In the genomic region with DNA sequence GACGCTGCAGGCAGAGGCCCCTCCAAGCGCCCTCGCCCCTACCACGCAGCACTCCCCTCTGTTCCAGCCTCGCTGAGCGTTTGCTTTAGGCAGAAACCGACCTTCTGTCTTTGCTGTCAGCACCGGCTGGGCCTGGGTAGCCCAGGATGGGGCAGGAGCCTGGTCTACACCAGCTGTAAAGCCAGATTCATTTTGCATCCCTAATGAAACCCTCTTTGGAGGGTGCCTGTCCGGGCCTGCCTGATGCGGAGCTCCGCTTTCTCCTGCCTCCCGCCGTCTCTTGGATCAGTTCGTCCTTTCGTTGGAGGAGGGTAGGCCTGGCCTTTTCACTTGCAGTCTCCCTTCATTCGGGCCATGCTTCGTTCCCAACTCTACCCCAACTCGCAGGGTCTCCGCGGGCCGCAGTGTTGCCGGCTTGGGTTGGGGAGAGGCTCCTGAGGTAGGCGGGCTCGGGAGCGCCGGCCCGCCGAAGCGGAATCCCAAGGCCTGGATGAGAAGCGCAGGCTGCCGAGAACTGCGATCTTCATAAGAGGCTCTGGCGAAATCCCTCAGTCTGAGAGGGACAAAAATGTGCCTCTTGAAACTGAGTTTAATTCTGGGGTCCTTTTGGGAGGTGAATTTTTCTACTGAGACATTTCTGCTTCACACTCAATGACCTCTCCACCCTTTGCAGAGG, we compare ENCODE assay signal across 19 cellular contexts. TPM values are rescaled to one million over a fixed set of nuclear protein-coding genes. Genes with fewer than 3 reads are reported as not detected.
DNase-seq lines count a peak whose midpoint lies in the region; ATAC-seq lines count a peak whose summit lies in the region.
"Had no signal": no experiment of that assay in that cellular context is flagged by ENCODE, and none has a peak within 500 bp of the region (broad histone marks: within the 10 kb centered on the region; RNA-seq: fewer than 3 reads in every experiment).

No MANE protein-coding gene starts in this region.

- H3K4me2 ChIP-seq in mesenchymal stem cell (ENCODE audit: low read length, poor library complexity, severe bottlenecking), result no peak overlapping the region

- peaks cover 19% of the 10 kb centered on the region for H3K4me1 ChIP-seq in mesenchymal stem cell (ENCODE audit: control insufficient read depth, insufficient read depth, low read depth, low read length)

- DNase-seq in activated naive CD4-positive, alpha-beta T cell treated with anti-CD3 and anti-CD28 coated beads, Interleukin-2, amount 10 ng/mL, durations not matched to agents 7 days and 5 days, result no peak
- no peak for DNase-seq in activated naive CD4-positive, alpha-beta T cell treated with anti-CD3 and anti-CD28 coated beads, Interleukin-2, amount 50 U/mL, for 72 hours (ENCODE audit: low spot score in 2 of 2)
- DNase-seq in activated naive CD8-positive, alpha-beta T cell treated with anti-CD3 and anti-CD28 coated beads, Interleukin-2, amount 10 ng/mL, durations not matched to agents 7 days and 5 days, result no peak
- DNase-seq in mesenchymal stem cell (peak; percentile 81), occipital lobe (lab: John Stamatoyannopoulos, UW) (no peak), 8988T (no peak), cortex of kidney (lab: John Stamatoyannopoulos, UW) (no peak)
- DNase-seq: activated CD4-positive, CD25-positive, alpha-beta regulatory T cell; activated effector memory CD4-positive, alpha-beta T cell treated with Interleukin-2 at 50 U/mL for 16 hours; CD4-positive, alpha-beta T cell; DND-41; naive thymus-derived CD4-positive, alpha-beta T cell had no signal

- peak overlapping the region; percentile 19 to 85 for H3K14ac ChIP-seq in mesenchymal stem cell (ENCODE audit: low read length in 2 of 2)

- peaks cover 97 to 98% of the 10 kb centered on the region in 2 experiments for H3K27me3 ChIP-seq in mesenchymal stem cell (ENCODE audit: control insufficient read depth in 1 of 2, insufficient read depth in 1 of 2, low read length in 2 of 2)

- no peak overlapping the region for H2AK5ac ChIP-seq in mesenchymal stem cell (ENCODE audit: low read length, severe bottlenecking)

- peak overlapping the region; percentile 98 for H2BK120ac ChIP-seq in mesenchymal stem cell (ENCODE audit: low read depth, low read length)

- peak overlapping the region; percentile 83 for H4K8ac ChIP-seq in mesenchymal stem cell (ENCODE audit: low read length)

- ATAC-seq in activated naive CD4-positive, alpha-beta T cell treated with anti-CD3 and anti-CD28 coated beads, Interleukin-2, amount 50 U/mL, for 72 hours, result no peak
- no peak for ATAC-seq in activated naive CD8-positive, alpha-beta T cell treated with anti-CD3 and anti-CD28 coated beads, Interleukin-2, amount 10 ng/mL, durations not matched to agents 7 days and 5 days (ENCODE audit: low read depth)
- no peak for ATAC-seq in stimulated activated memory B cell treated with anti-CD40 and anti-IgM and Interleukin-4, amounts not matched to agents 10 μg/mL and 1 μg/mL and 100 μg/mL, for 72 hours
- ATAC-seq: naive thymus-derived CD4-positive, alpha-beta T cell had no signal

- H3K36me3 Mint-ChIP-seq in activated naive CD4-positive, alpha-beta T cell treated with anti-CD3 and anti-CD28 coated beads, Interleukin-2, amount 10 ng/mL, durations not matched to agents 7 days and 5 days, result peaks cover 4% of the 10 kb centered on the region
- peaks cover 0 to 7% of the 10 kb centered on the region in 2 donors for H3K36me3 Mint-ChIP-seq in activated naive CD4-positive, alpha-beta T cell treated with anti-CD3 and anti-CD28 coated beads, Interleukin-2, amount 50 U/mL, for 72 hours
- H3K36me3 Mint-ChIP-seq in activated naive CD8-positive, alpha-beta T cell treated with anti-CD3 and anti-CD28 coated beads, Interleukin-2, amount 10 ng/mL, durations not matched to agents 7 days and 5 days, result no peaks in the 10 kb centered on the region
- no peaks in the 10 kb centered on the region for H3K36me3 Mint-ChIP-seq in stimulated activated memory B cell treated with anti-CD40 and anti-IgM and Interleukin-4, amounts not matched to agents 10 μg/mL and 1 μg/mL and 100 μg/mL, for 72 hours

- peak overlapping the region; percentile 62 for H3K27ac Mint-ChIP-seq in activated naive CD4-positive, alpha-beta T cell treated with anti-CD3 and anti-CD28 coated beads, Interleukin-2, amount 10 ng/mL, durations not matched to agents 7 days and 5 days
- peak overlapping the region in 1 of 2 donors; percentile 39 for H3K27ac Mint-ChIP-seq in activated naive CD4-positive, alpha-beta T cell treated with anti-CD3 and anti-CD28 coated beads, Interleukin-2, amount 50 U/mL, for 72 hours
- no peak overlapping the region for H3K27ac Mint-ChIP-seq in activated naive CD8-positive, alpha-beta T cell treated with anti-CD3 and anti-CD28 coated beads, Interleukin-2, amount 10 ng/mL, durations not matched to agents 7 days and 5 days
- peak overlapping the region; percentile 66 for H3K27ac Mint-ChIP-seq in stimulated activated memory B cell treated with anti-CD40 and anti-IgM and Interleukin-4, amounts not matched to agents 10 μg/mL and 1 μg/mL and 100 μg/mL, for 72 hours
- H3K27ac Mint-ChIP-seq: CD4-positive, alpha-beta T cell had no signal

- H4K91ac ChIP-seq in mesenchymal stem cell (ENCODE audit: low read length), result peak overlapping the region; percentile 96

- H3K9ac ChIP-seq in mesenchymal stem cell (ENCODE audit: low read length), result no peak overlapping the region

- H2BK15ac ChIP-seq in mesenchymal stem cell (ENCODE audit: low read depth, poor library complexity, severe bottlenecking), result no peak overlapping the region

- WGBS in mesenchymal stem cell, result 4% methylated on average over 27 of the region's 33 CpGs

- H3K4me3 Mint-ChIP-seq in activated naive CD4-positive, alpha-beta T cell treated with anti-CD3 and anti-CD28 coated beads, Interleukin-2, amount 10 ng/mL, durations not matched to agents 7 days and 5 days, result no peak overlapping the region
- peak overlapping the region; percentile 11 for H3K4me3 Mint-ChIP-seq in activated naive CD8-positive, alpha-beta T cell treated with anti-CD3 and anti-CD28 coated beads, Interleukin-2, amount 10 ng/mL, durations not matched to agents 7 days and 5 days
- H3K4me3 Mint-ChIP-seq in stimulated activated memory B cell treated with anti-CD40 and anti-IgM and Interleukin-4, amounts not matched to agents 10 μg/mL and 1 μg/mL and 100 μg/mL, for 72 hours, result peak overlapping the region; percentile 52
- H3K4me3 Mint-ChIP-seq: CD4-positive, alpha-beta T cell had no signal

- H3K9me3 Mint-ChIP-seq in activated naive CD4-positive, alpha-beta T cell treated with anti-CD3 and anti-CD28 coated beads, Interleukin-2, amount 10 ng/mL, durations not matched to agents 7 days and 5 days, result no peaks in the 10 kb centered on the region
- no peaks in the 10 kb centered on the region for H3K9me3 Mint-ChIP-seq in activated naive CD4-positive, alpha-beta T cell treated with anti-CD3 and anti-CD28 coated beads, Interleukin-2, amount 50 U/mL, for 72 hours
- no peaks in the 10 kb centered on the region for H3K9me3 Mint-ChIP-seq in activated naive CD8-positive, alpha-beta T cell treated with anti-CD3 and anti-CD28 coated beads, Interleukin-2, amount 10 ng/mL, durations not matched to agents 7 days and 5 days
- peaks cover 1% of the 10 kb centered on the region for H3K9me3 Mint-ChIP-seq in stimulated activated memory B cell treated with anti-CD40 and anti-IgM and Interleukin-4, amounts not matched to agents 10 μg/mL and 1 μg/mL and 100 μg/mL, for 72 hours
- H3K9me3 Mint-ChIP-seq: CD4-positive, alpha-beta T cell had no signal

- no peaks in the 10 kb centered on the region for H3K36me3 ChIP-seq in mesenchymal stem cell (ENCODE audit: control insufficient read depth in 1 of 2, insufficient read depth in 2 of 2, low read depth in 1 of 2, low read length in 2 of 2)
- H3K36me3 ChIP-seq: vagina had no signal

- H3K18ac ChIP-seq in mesenchymal stem cell (ENCODE audit: low read depth in 1 of 2, low read length in 2 of 2), result peak overlapping the region; percentile 88

- no peak overlapping the region for H3K27ac ChIP-seq in mesenchymal stem cell (ENCODE audit: low read length, poor library complexity, severe bottlenecking)
- H3K27ac ChIP-seq: coronary artery, vagina had no signal

- H3K4ac ChIP-seq in mesenchymal stem cell (ENCODE audit: low read depth in 1 of 2, low read length in 2 of 2), result peak overlapping the region; percentile 90 to 93

- no peak overlapping the region for H2BK5ac ChIP-seq in mesenchymal stem cell (ENCODE audit: low read depth, low read length, poor library complexity, severe bottlenecking)

- peak overlapping the region; percentile 9 to 70 for H2BK12ac ChIP-seq in mesenchymal stem cell (ENCODE audit: low read length in 2 of 2)

- no peaks in the 10 kb centered on the region for H3K79me1 ChIP-seq in mesenchymal stem cell (replicated peaks; ENCODE audit: low read length, poor library complexity, severe bottlenecking)

- no peak overlapping the region for H3K4me3 ChIP-seq in mesenchymal stem cell (ENCODE audit: insufficient read depth in 1 of 2, low read depth in 1 of 2, low read length in 2 of 2)
- H3K4me3 ChIP-seq: coronary artery, vagina had no signal

- H3K23ac ChIP-seq in mesenchymal stem cell (ENCODE audit: low read length in 2 of 2), result peak overlapping the region in 1 of 2 experiments; percentile 74

- POLR2A ChIA-PET in activated naive CD8-positive, alpha-beta T cell treated with anti-CD3 and anti-CD28 coated beads, Interleukin-2, amount 10 ng/mL, durations not matched to agents 7 days and 5 days (lab: Charles Lee), result interaction anchor here (0.6 kb wide), 1 partner anchor 576 kb away, joined by 3 read pairs; no protein-coding TSS in a partner anchor

- CTCF ChIA-PET in activated naive CD4-positive, alpha-beta T cell treated with anti-CD3 and anti-CD28 coated beads, Interleukin-2, amount 10 ng/mL, durations not matched to agents 7 days and 5 days (lab: Charles Lee), result interaction anchor here (2.4 kb wide), 1 partner anchor 485 kb away, joined by 8 read pairs; no protein-coding TSS in a partner anchor

- H3K4me1 Mint-ChIP-seq in activated naive CD4-positive, alpha-beta T cell treated with anti-CD3 and anti-CD28 coated beads, Interleukin-2, amount 10 ng/mL, durations not matched to agents 7 days and 5 days, result peaks cover 30% of the 10 kb centered on the region
- peaks cover 15% of the 10 kb centered on the region for H3K4me1 Mint-ChIP-seq in activated naive CD8-positive, alpha-beta T cell treated with anti-CD3 and anti-CD28 coated beads, Interleukin-2, amount 10 ng/mL, durations not matched to agents 7 days and 5 days
- peaks cover 23% of the 10 kb centered on the region for H3K4me1 Mint-ChIP-seq in stimulated activated memory B cell treated with anti-CD40 and anti-IgM and Interleukin-4, amounts not matched to agents 10 μg/mL and 1 μg/mL and 100 μg/mL, for 72 hours

- peaks cover 100% of the 10 kb centered on the region for H3K27me3 Mint-ChIP-seq in activated naive CD4-positive, alpha-beta T cell treated with anti-CD3 and anti-CD28 coated beads, Interleukin-2, amount 10 ng/mL, durations not matched to agents 7 days and 5 days
- H3K27me3 Mint-ChIP-seq in activated naive CD8-positive, alpha-beta T cell treated with anti-CD3 and anti-CD28 coated beads, Interleukin-2, amount 10 ng/mL, durations not matched to agents 7 days and 5 days, result peaks cover 90% of the 10 kb centered on the region
- H3K27me3 Mint-ChIP-seq in stimulated activated memory B cell treated with anti-CD40 and anti-IgM and Interleukin-4, amounts not matched to agents 10 μg/mL and 1 μg/mL and 100 μg/mL, for 72 hours, result peaks cover 99% of the 10 kb centered on the region

- no peaks in the 10 kb centered on the region for H3K9me3 ChIP-seq in mesenchymal stem cell (ENCODE audit: control insufficient read depth, low read length)
- H3K9me3 ChIP-seq: vagina had no signal

- H2AFZ ChIP-seq in mesenchymal stem cell (ENCODE audit: low read depth, low read length), result no peak overlapping the region

RNA-seq across cellular contexts. Expression of a gene that starts 4.9 kb away (rescaled TPM):
- not detected for total RNA-seq in activated naive CD4-positive, alpha-beta T cell treated with anti-CD3 and anti-CD28 coated beads, Interleukin-2, amount 50 U/mL, for 72 hours
- not detected for total RNA-seq in activated naive CD8-positive, alpha-beta T cell treated with anti-CD3 and anti-CD28 coated beads, Interleukin-2, amount 10 ng/mL, durations not matched to agents 7 days and 5 days
- 53.4 TPM for polyA plus RNA-seq in mesenchymal stem cell (2013, experiment 1 of 2)
- 50.0 TPM for polyA plus RNA-seq in mesenchymal stem cell (2013, experiment 2 of 2)
- not detected for total RNA-seq in occipital lobe
- total RNA-seq: CD4-positive, alpha-beta T cell; frontal cortex; liver; naive thymus-derived CD4-positive, alpha-beta T cell; T-helper 1 cell treated with Interleukin-12 subunit alpha and Interleukin-12 subunit beta and Interleukin-4 antibody, amounts not matched to agents 30 ng/mL and 1 ng/mL, for 36 hours; vagina had no signal
- polyA plus RNA-seq: liver; naive thymus-derived CD4-positive, alpha-beta T cell had no signal

RNA-seq across cellular contexts. Expression of a gene that starts 6.2 kb away (rescaled TPM):
- total RNA-seq in activated naive CD4-positive, alpha-beta T cell treated with anti-CD3 and anti-CD28 coated beads, Interleukin-2, amount 50 U/mL, for 72 hours, result 1 to 10 TPM; 1.2 to 2.4 TPM
- total RNA-seq in activated naive CD8-positive, alpha-beta T cell treated with anti-CD3 and anti-CD28 coated beads, Interleukin-2, amount 10 ng/mL, durations not matched to agents 7 days and 5 days, result under 1 TPM; 0.11 to 0.23 TPM
- polyA plus RNA-seq in mesenchymal stem cell (2013, experiment 1 of 2), result 47.3 TPM
- polyA plus RNA-seq in mesenchymal stem cell (2013, experiment 2 of 2), result 47.4 TPM
- not detected for total RNA-seq in occipital lobe
- total RNA-seq: CD4-positive, alpha-beta T cell; frontal cortex; liver; vagina had no signal
- polyA plus RNA-seq: liver; naive thymus-derived CD4-positive, alpha-beta T cell had no signal

RNA-seq across cellular contexts. Expression of a gene that starts 9.1 kb away (rescaled TPM):
- total RNA-seq in activated naive CD4-positive, alpha-beta T cell treated with anti-CD3 and anti-CD28 coated beads, Interleukin-2, amount 50 U/mL, for 72 hours, result 1 to 10 TPM in 1 of 2 donors, not detected in 1; 1.1 TPM
- 1 to 10 TPM in 1 of 2 experiments, under 1 TPM in 1; 0.80 to 1.0 TPM for total RNA-seq in activated naive CD8-positive, alpha-beta T cell treated with anti-CD3 and anti-CD28 coated beads, Interleukin-2, amount 10 ng/mL, durations not matched to agents 7 days and 5 days
- 108 TPM for polyA plus RNA-seq in mesenchymal stem cell (2013, experiment 1 of 2)
- polyA plus RNA-seq in mesenchymal stem cell (2013, experiment 2 of 2), result 115 TPM
- not detected for total RNA-seq in occipital lobe
- total RNA-seq: CD4-positive, alpha-beta T cell; frontal cortex had no signal
- polyA plus RNA-seq: naive thymus-derived CD4-positive, alpha-beta T cell had no signal

RNA-seq across cellular contexts. Expression of a gene that starts 15.2 kb away (rescaled TPM):
- under 1 TPM in 1 of 2 donors, not detected in 1; 0.16 TPM for total RNA-seq in activated naive CD4-positive, alpha-beta T cell treated with anti-CD3 and anti-CD28 coated beads, Interleukin-2, amount 50 U/mL, for 72 hours
- not detected for total RNA-seq in activated naive CD8-positive, alpha-beta T cell treated with anti-CD3 and anti-CD28 coated beads, Interleukin-2, amount 10 ng/mL, durations not matched to agents 7 days and 5 days
- 37.1 TPM for polyA plus RNA-seq in mesenchymal stem cell (2013, experiment 1 of 2)
- 35.9 TPM for polyA plus RNA-seq in mesenchymal stem cell (2013, experiment 2 of 2)
- not detected for total RNA-seq in occipital lobe
- total RNA-seq: CD4-positive, alpha-beta T cell; frontal cortex had no signal
- polyA plus RNA-seq: naive thymus-derived CD4-positive, alpha-beta T cell had no signal

RNA-seq across cellular contexts. Expression of a gene that starts 26.4 kb away (rescaled TPM):
- not detected for total RNA-seq in activated naive CD4-positive, alpha-beta T cell treated with anti-CD3 and anti-CD28 coated beads, Interleukin-2, amount 50 U/mL, for 72 hours
- not detected for total RNA-seq in activated naive CD8-positive, alpha-beta T cell treated with anti-CD3 and anti-CD28 coated beads, Interleukin-2, amount 10 ng/mL, durations not matched to agents 7 days and 5 days
- polyA plus RNA-seq in mesenchymal stem cell (2013, experiment 1 of 2), result 15.0 TPM
- 14.1 TPM for polyA plus RNA-seq in mesenchymal stem cell (2013, experiment 2 of 2)
- total RNA-seq in occipital lobe, result not detected
- total RNA-seq: activated CD8-positive, alpha-beta memory T cell treated with anti-CD3 and anti-CD28 coated beads for 36 hours; CD4-positive, alpha-beta T cell; frontal cortex; naive thymus-derived CD4-positive, alpha-beta T cell had no signal
- polyA plus RNA-seq: naive thymus-derived CD4-positive, alpha-beta T cell had no signal
